8 cellular contexts compared by ENCODE assay signal in the genomic region with DNA sequence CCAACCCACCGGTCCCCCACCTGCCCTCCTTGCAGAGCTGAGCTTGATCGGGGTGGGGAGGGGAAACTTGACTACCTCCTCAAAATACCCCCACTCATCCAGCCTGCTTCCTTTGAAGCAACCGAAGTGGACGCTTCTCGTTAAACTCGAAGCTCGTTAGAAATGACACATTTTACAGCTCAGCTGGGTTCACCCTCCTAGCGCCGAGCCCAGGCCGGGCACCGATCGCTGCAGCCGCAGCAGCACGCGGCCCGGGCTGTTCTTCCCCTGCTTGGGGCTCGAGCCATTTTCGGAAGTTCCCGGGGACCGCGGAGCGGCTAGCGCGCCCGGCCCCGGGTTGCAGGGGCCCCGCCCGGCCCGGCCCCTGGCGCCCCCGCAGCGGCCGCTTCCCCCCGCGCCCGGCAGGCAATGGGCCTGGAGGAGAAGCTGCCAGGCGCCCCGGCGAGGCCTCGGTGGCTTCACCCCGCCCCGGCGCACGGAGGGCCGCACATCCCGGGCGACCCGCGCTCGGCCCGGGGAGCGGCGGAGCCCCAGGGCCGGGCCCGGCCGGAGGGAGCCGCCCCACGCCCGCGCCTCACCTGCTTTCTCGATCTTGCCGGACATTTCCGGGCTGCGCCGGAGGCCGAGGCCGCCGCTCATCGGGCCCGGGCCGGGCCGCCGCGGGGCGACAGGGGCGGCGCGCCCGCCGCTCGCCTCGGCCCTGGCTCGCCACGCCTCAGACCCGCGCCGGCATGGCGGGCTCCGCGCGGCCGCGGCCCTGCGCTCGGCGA. TPM values are rescaled to one million over a fixed set of nuclear protein-coding genes. Genes with fewer than 3 reads are reported as not detected.
DNase-seq lines count a peak whose midpoint lies in the region; ATAC-seq and TF ChIP-seq lines count a peak whose summit lies in the region.

No MANE protein-coding gene starts in this region.

- peak overlapping the region; percentile 82 for H3K4me3 ChIP-seq in HUES64 (ENCODE audit: low read length)
- peak overlapping the region; percentile 70 for H3K4me3 ChIP-seq in epithelial cell of esophagus (ENCODE audit: low read length)
- H3K4me3 ChIP-seq in mucosa of stomach (ENCODE audit: low read length): peak overlapping the region; percentile 48
- H3K4me3 ChIP-seq in tibial nerve: peak overlapping the region; percentile 46 to 72 (median 65)

- no peaks in the 10 kb centered on the region for H3K9me3 ChIP-seq in HUES64 (ENCODE audit: insufficient read depth, low read depth, low read length)
- H3K9me3 ChIP-seq in mucosa of stomach (ENCODE audit: control insufficient read depth, low read length): no peaks in the 10 kb centered on the region
- no peaks in the 10 kb centered on the region for H3K9me3 ChIP-seq in tibial nerve

- peak overlapping the region; percentile 91 for H3K4me3 Mint-ChIP-seq in activated CD8-positive, alpha-beta T cell treated with anti-CD3 and anti-CD28 coated beads, Interleukin-2, amount 10 ng/mL, durations not matched to agents 7 days and 5 days

- H3K27me3 Mint-ChIP-seq in activated CD8-positive, alpha-beta T cell treated with anti-CD3 and anti-CD28 coated beads, Interleukin-2, amount 10 ng/mL, durations not matched to agents 7 days and 5 days (ENCODE audit: low read depth): no peaks in the 10 kb centered on the region

- CTCF ChIA-PET in activated CD8-positive, alpha-beta T cell treated with anti-CD3 and anti-CD28 coated beads, Interleukin-2, amount 10 ng/mL, durations not matched to agents 7 days and 5 days (lab: Charles Lee): interaction anchor here (0.9 to 7.5 kb wide), 29 partner anchors 8 to 390 kb away, joined by 3 to 100 read pairs (median 6); no protein-coding TSS in a partner anchor

- ATAC-seq in GM19324 (IDR thresholded peaks at IDR 0.05; ENCODE audit: low FRiP score, unreplicated experiment) (peak; percentile 23), GM21825 (IDR thresholded peaks at IDR 0.05; ENCODE audit: unreplicated experiment) (no peak)
- peak; percentile 39 for ATAC-seq in activated CD8-positive, alpha-beta T cell treated with anti-CD3 and anti-CD28 coated beads, Interleukin-2, amount 10 ng/mL, durations not matched to agents 7 days and 5 days

- H3K36me3 ChIP-seq in HUES64 (ENCODE audit: insufficient read depth, low read length) (no peaks in the 10 kb centered on the region), mucosa of stomach (ENCODE audit: control insufficient read depth, insufficient read depth, low read length) (no peaks in the 10 kb centered on the region), tibial nerve (no peaks in the 10 kb centered on the region)

- H3K27ac Mint-ChIP-seq in activated CD8-positive, alpha-beta T cell treated with anti-CD3 and anti-CD28 coated beads, Interleukin-2, amount 10 ng/mL, durations not matched to agents 7 days and 5 days: peak overlapping the region; percentile 78

- TF ChIP-seq EP300 in tibial nerve (IDR thresholded peaks at IDR 0.05): no peak

- H3K9ac ChIP-seq in HUES64 (ENCODE audit: low read depth, low read length) (peak overlapping the region; percentile 79), mucosa of stomach (ENCODE audit: low read length) (peak overlapping the region; percentile 73)

- H3K27me3 ChIP-seq in HUES64 (ENCODE audit: insufficient read depth, low read length) (no peaks in the 10 kb centered on the region), mucosa of stomach (ENCODE audit: control insufficient read depth, insufficient read depth, low read length) (no peaks in the 10 kb centered on the region), tibial nerve (no peaks in the 10 kb centered on the region)

- TF ChIP-seq CTCF in epithelial cell of esophagus (IDR thresholded peaks at IDR 0.05; ENCODE audit: insufficient read depth, low read depth, low read length, missing control alignments) (no peak), tibial nerve (IDR thresholded peaks at IDR 0.05) (peak in 2 of 5 experiments; percentile 9 to 42)

- H3K4me1 ChIP-seq in HUES64 (ENCODE audit: insufficient read depth, low read length) (peaks cover 9% of the 10 kb centered on the region), mucosa of stomach (ENCODE audit: control insufficient read depth, insufficient read depth, low read length) (peaks cover 47% of the 10 kb centered on the region), tibial nerve (peaks cover 0 to 44% (median 31%) of the 10 kb centered on the region in 4 donors)

- H3K27ac ChIP-seq in HUES64 (ENCODE audit: low read depth, low read length) (no peak overlapping the region), tibial nerve (peak overlapping the region; percentile 44 to 92 (median 82))

- DNase-seq in AG08396 (ENCODE audit: low spot score) (peak; percentile 74), epithelial cell of esophagus (ENCODE audit: low read depth) (no peak), tibial nerve (ENCODE audit: low spot score in 2 of 2) (no peak)
- peak; percentile 60 for DNase-seq in activated CD8-positive, alpha-beta T cell treated with anti-CD3 and anti-CD28 coated beads, Interleukin-2, amount 10 ng/mL, durations not matched to agents 7 days and 5 days

- peaks cover 64% of the 10 kb centered on the region for H3K4me1 Mint-ChIP-seq in activated CD8-positive, alpha-beta T cell treated with anti-CD3 and anti-CD28 coated beads, Interleukin-2, amount 10 ng/mL, durations not matched to agents 7 days and 5 days (ENCODE audit: low read depth)

- WGBS in HUES64: under 1% methylated on average over 96 of the region's 96 CpGs
- 1% methylated on average over 12 to 52 of the region's 96 CpGs for WGBS in tibial nerve, 2 donors

- POLR2A ChIA-PET in activated CD8-positive, alpha-beta T cell treated with anti-CD3 and anti-CD28 coated beads, Interleukin-2, amount 10 ng/mL, durations not matched to agents 7 days and 5 days (lab: Charles Lee): interaction anchor here (1.1 to 2.0 kb wide), 4 partner anchors 11 to 149 kb away, joined by 3 to 14 read pairs (median 4); no protein-coding TSS in a partner anchor

- H3K36me3 Mint-ChIP-seq in activated CD8-positive, alpha-beta T cell treated with anti-CD3 and anti-CD28 coated beads, Interleukin-2, amount 10 ng/mL, durations not matched to agents 7 days and 5 days (ENCODE audit: low read depth): peaks cover 34% of the 10 kb centered on the region

- no peaks in the 10 kb centered on the region for H3K9me3 Mint-ChIP-seq in activated CD8-positive, alpha-beta T cell treated with anti-CD3 and anti-CD28 coated beads, Interleukin-2, amount 10 ng/mL, durations not matched to agents 7 days and 5 days (ENCODE audit: insufficient read depth)

- no peak for TF ChIP-seq POLR2A in tibial nerve (IDR thresholded peaks at IDR 0.05)

RNA-seq across cellular contexts. Expression of a gene that starts 0.5 kb away (rescaled TPM):
- polyA plus RNA-seq in HUES64 (2013, experiment 1 of 2): 39.1 TPM
- 36.6 TPM for polyA plus RNA-seq in HUES64 (2013, experiment 2 of 2)
- total RNA-seq in activated CD8-positive, alpha-beta T cell treated with anti-CD3 and anti-CD28 coated beads, Interleukin-2, amount 10 ng/mL, durations not matched to agents 7 days and 5 days: 100 to 1,000 TPM; 128 TPM
- 10 to 100 TPM; 32.0 to 57.3 (median 38.9) TPM for total RNA-seq in tibial nerve

Comparison
In these comparisons a context has a peak if more than half of its experiments do, and no peak if none do; other contexts are left out.
1. DNase-seq: peak in AG08396 (single experiment) and activated CD8-positive, alpha-beta T cell treated with anti-CD3 and anti-CD28 coated beads, Interleukin-2, amount 10 ng/mL, durations not matched to agents 7 days and 5 days (single experiment); none in epithelial cell of esophagus (single experiment) and tibial nerve (0 of 2).
2. Peak in every context shown above with its lines, with median percentiles within 50 percentile points of each other: H3K4me3 ChIP-seq.